15 cellular contexts compared by ENCODE assay signal in genomic region chr15:66622677-66623076, GRCh38. TPM values are rescaled to one million over a fixed set of nuclear protein-coding genes. Genes with fewer than 3 reads are reported as not detected.
DNase-seq lines count a peak whose midpoint lies in the region; ATAC-seq and TF ChIP-seq lines count a peak whose summit lies in the region.
"Had no signal": no experiment of that assay in that cellular context is flagged by ENCODE, and none has a peak within 500 bp of the region (broad histone marks: within the 10 kb centered on the region; RNA-seq: fewer than 3 reads in every experiment).

No MANE protein-coding gene starts in this region.

- H3K36me3 Mint-ChIP-seq in brain = no peaks in the 10 kb centered on the region

- TF ChIP-seq POLR2A in upper lobe of left lung (IDR thresholded peaks at IDR 0.05) = no peak

- peak overlapping the region in 1 of 5 experiments; percentile 59 for H3K4me3 Mint-ChIP-seq in brain
- H3K4me3 Mint-ChIP-seq: activated CD8-positive, alpha-beta T cell treated with anti-CD3 and anti-CD28 coated beads for 36 hours; neural crest cell had no signal

- peak overlapping the region in 3 of 5 experiments; percentile 22 to 56 (median 29) for H3K27ac Mint-ChIP-seq in brain
- H3K27ac Mint-ChIP-seq: activated CD8-positive, alpha-beta T cell treated with anti-CD3 and anti-CD28 coated beads for 36 hours had no signal

- H3K9ac ChIP-seq in mesendoderm (ENCODE audit: low read length) = peak overlapping the region; percentile 36

- H4K8ac ChIP-seq in mesendoderm (ENCODE audit: low read depth, low read length) = peak overlapping the region; percentile 82

- peak overlapping the region; percentile 61 for H2BK15ac ChIP-seq in mesendoderm (replicated peaks; ENCODE audit: low read depth)

- H3K18ac ChIP-seq in mesendoderm (ENCODE audit: low read length) = peak overlapping the region; percentile 71

- peak overlapping the region; percentile 81 for H2BK5ac ChIP-seq in mesendoderm (ENCODE audit: low read length)

- no peak for TF ChIP-seq EP300 in upper lobe of left lung (IDR thresholded peaks at IDR 0.05)

- ATAC-seq in upper lobe of left lung (ENCODE audit: low FRiP score in 2 of 2) = no peak
- ATAC-seq: activated CD8-positive, alpha-beta T cell treated with anti-CD3 and anti-CD28 coated beads for 36 hours; GM12878 had no signal

- H3K56ac ChIP-seq in mesendoderm (ENCODE audit: low read length) = peak overlapping the region; percentile 75

- intact Hi-C loops in left ventricle myocardium inferior (cut with micrococcal nuclease) (no loop called here), cardiac septum (cut with DNase I) (no loop called here)

- no peaks in the 10 kb centered on the region for H3K9me3 Mint-ChIP-seq in brain
- H3K9me3 Mint-ChIP-seq: activated CD8-positive, alpha-beta T cell treated with anti-CD3 and anti-CD28 coated beads for 36 hours; neural crest cell had no signal

- WGBS in mesendoderm (ENCODE audit: extremely low coverage, insufficient coverage, low lambda C conversion rate) = no CpG with 5 or more reads among the region's 3 CpGs
- 55 to 61% methylated on average over 3 of the region's 3 CpGs for WGBS in upper lobe of left lung, 2 donors

- peaks cover 21% of the 10 kb centered on the region for H3K27me3 Mint-ChIP-seq in brain

- TF ChIP-seq CTCF in left ventricle myocardium inferior (IDR thresholded peaks at IDR 0.05; ENCODE audit: borderline replicate concordance) (no peak), brain (conservative IDR thresholded peaks at IDR 0.05) (no peak), upper lobe of left lung (IDR thresholded peaks at IDR 0.05) (no peak)

- H3K4me2 ChIP-seq in mesendoderm (ENCODE audit: low read length) = no peak overlapping the region

- H3K27ac ChIP-seq in left ventricle myocardium inferior (replicated peaks) (peak overlapping the region; percentile 85), mesendoderm (ENCODE audit: low read depth, low read length) (peak overlapping the region; percentile 79), upper lobe of left lung (peak overlapping the region; percentile 77 to 91 (median 82))

- no peaks in the 10 kb centered on the region for H3K79me2 ChIP-seq in mesendoderm (ENCODE audit: control insufficient read depth, insufficient read depth, low read length)

- no peak overlapping the region for H3K23ac ChIP-seq in mesendoderm (ENCODE audit: low read length)

- H3K36me3 ChIP-seq in left ventricle myocardium inferior (no peaks in the 10 kb centered on the region), mesendoderm (ENCODE audit: control insufficient read depth, insufficient read depth, low read length) (no peaks in the 10 kb centered on the region), upper lobe of left lung (no peaks in the 10 kb centered on the region)

- DNase-seq in left ventricle myocardium inferior = no peak
- no peak for DNase-seq in cardiac septum (ENCODE audit: low spot score)
- DNase-seq in mesendoderm = peak; percentile 78
- no peak for DNase-seq in upper lobe of left lung
- no peak for DNase-seq in NCI-H774 (lab: John Stamatoyannopoulos, UW)
- no peak for DNase-seq in pons (ENCODE audit: low spot score)
- no peak for DNase-seq in hippocampal formation (lab: John Stamatoyannopoulos, UW)
- DNase-seq: activated CD8-positive, alpha-beta T cell treated with anti-CD3 and anti-CD28 coated beads for 36 hours; activated gamma-delta T cell treated with Interleukin-2 at 50 U/mL for 16 hours; NCI-H1092 treated with DMSO at 0.1 percent for 48 hours; NCI-H446 treated with DMSO at 0.1 percent for 48 hours had no signal

- peak overlapping the region; percentile 97 for H3K4ac ChIP-seq in mesendoderm (ENCODE audit: low read depth, low read length)

- H3K4me1 ChIP-seq in left ventricle myocardium inferior (peaks cover 43% of the 10 kb centered on the region), mesendoderm (ENCODE audit: control insufficient read depth, low read depth, low read length) (peaks cover 13% of the 10 kb centered on the region), upper lobe of left lung (peaks cover 35 to 55% (median 44%) of the 10 kb centered on the region in 4 donors)

- peak overlapping the region; percentile 90 for H2BK120ac ChIP-seq in mesendoderm (ENCODE audit: low read depth, low read length)

- H3K4me3 ChIP-seq in left ventricle myocardium inferior (peak overlapping the region; percentile 59), mesendoderm (ENCODE audit: low read length) (no peak overlapping the region), upper lobe of left lung (no peak overlapping the region)
- H3K4me3 ChIP-seq: GM12878 had no signal

- H3K9me3 ChIP-seq in left ventricle myocardium inferior (replicated peaks) (no peaks in the 10 kb centered on the region), upper lobe of left lung (no peaks in the 10 kb centered on the region)

- H3K4me1 Mint-ChIP-seq in brain = peaks cover 30% of the 10 kb centered on the region

- H3K27me3 ChIP-seq in left ventricle myocardium inferior (ENCODE audit: low read depth) = peaks cover 5% of the 10 kb centered on the region
- no peaks in the 10 kb centered on the region for H3K27me3 ChIP-seq in mesendoderm (ENCODE audit: insufficient read depth, low read length, poor library complexity)
- no peaks in the 10 kb centered on the region for H3K27me3 ChIP-seq in upper lobe of left lung

- no peak overlapping the region for H2AK5ac ChIP-seq in mesendoderm (ENCODE audit: low read length)

- no peaks in the 10 kb centered on the region for H3K79me1 ChIP-seq in mesendoderm (ENCODE audit: low read length)

- H4K5ac ChIP-seq in mesendoderm (ENCODE audit: low read length) = no peak overlapping the region

RNA-seq across cellular contexts. Expression of gene LCTL, which starts 56.9 kb away (rescaled TPM):
- not detected for total RNA-seq in left ventricle myocardium inferior
- not detected for total RNA-seq in cardiac septum
- polyA plus RNA-seq in brain (ENCODE audit: insufficient read depth, low read depth, low replicate concordance) = 0.24 TPM
- polyA plus RNA-seq in mesendoderm (2013, experiment 1 of 2) = 1.5 TPM
- polyA plus RNA-seq in mesendoderm (2013, experiment 2 of 2) = 1.7 TPM
- not detected for total RNA-seq in upper lobe of left lung
- total RNA-seq: activated CD8-positive, alpha-beta T cell treated with anti-CD3 and anti-CD28 coated beads for 36 hours; GM12878 had no signal
- polyA plus RNA-seq: esophagus had no signal
